30 cellular contexts compared by ENCODE assay signal in genomic region chr7:113878394-113878992, GRCh38. TPM values are rescaled to one million over a fixed set of nuclear protein-coding genes. Genes with fewer than 3 reads are reported as not detected.
"Had no signal": no experiment of that assay in that cellular context is flagged by ENCODE, and none has a peak within 500 bp of the region (broad histone marks: within the 10 kb centered on the region; RNA-seq: fewer than 3 reads in every experiment).

No MANE protein-coding gene starts in this region.

- H3K4me3 Mint-ChIP-seq: dendritic cell treated with granulocyte-macrophage colony-stimulating factor and Interleukin-4, amounts not matched to agents 40 ng/mL and 50 ng/mL, for 4 days; effector memory CD8-positive, alpha-beta T cell; endodermal cell; mesothelial cell of epicardium had no signal

- H3K9me3 Mint-ChIP-seq: dendritic cell treated with granulocyte-macrophage colony-stimulating factor and Interleukin-4, amounts not matched to agents 40 ng/mL and 50 ng/mL, for 4 days; endodermal cell; mesothelial cell of epicardium had no signal

- H3K27ac ChIP-seq: colonic mucosa, epithelial cell of prostate, esophagus squamous epithelium, heart right ventricle, left lung, lower lobe of right lung had no signal

- H3K36me3 Mint-ChIP-seq: mesothelial cell of epicardium had no signal

- H3K27me3 ChIP-seq: colonic mucosa, esophagus squamous epithelium, heart right ventricle, left lung had no signal

- H3K27ac Mint-ChIP-seq: dendritic cell treated with granulocyte-macrophage colony-stimulating factor and Interleukin-4, amounts not matched to agents 40 ng/mL and 50 ng/mL, for 4 days; effector memory CD8-positive, alpha-beta T cell; endodermal cell; mesothelial cell of epicardium had no signal

- H3K36me3 ChIP-seq: colonic mucosa, esophagus squamous epithelium, left lung, lower lobe of right lung had no signal

- H3K27me3 Mint-ChIP-seq: dendritic cell treated with granulocyte-macrophage colony-stimulating factor and Interleukin-4, amounts not matched to agents 40 ng/mL and 50 ng/mL, for 4 days; effector memory CD8-positive, alpha-beta T cell had no signal

- DNase-seq: colonic mucosa; cortex of kidney; effector CD8-positive, alpha-beta T cell; effector memory CD8-positive, alpha-beta T cell; endodermal cell; erythroblast; esophagus squamous epithelium; foreskin fibroblast; glutamatergic neuron; heart right ventricle; hippocampal formation; left cardiac atrium; left lung; left ventricle myocardium superior; lower lobe of right lung; mesenchymal stem cell had no signal

- H3K4me1 ChIP-seq: colonic mucosa, esophagus squamous epithelium, left lung, lower lobe of right lung had no signal

- ATAC-seq: effector memory CD8-positive, alpha-beta T cell; esophagus mucosa; heart right ventricle; left cardiac atrium; left lung; left ventricle myocardium superior; lower lobe of right lung had no signal

- H3K9me3 ChIP-seq: colonic mucosa, esophagus squamous epithelium, heart right ventricle, left lung, lower lobe of right lung had no signal

- H3K4me3 ChIP-seq: colonic mucosa, esophagus squamous epithelium, heart right ventricle, left lung, lower lobe of right lung had no signal

- H3K4me1 Mint-ChIP-seq: endodermal cell had no signal

RNA-seq across cellular contexts. Expression of gene PPP1R3A, which starts 40.3 kb away (rescaled TPM):
- total RNA-seq: colonic mucosa, dermis microvascular lymphatic vessel endothelial cell, endodermal cell, esophagus mucosa, esophagus squamous epithelium, frontal cortex, glomerular endothelial cell, kidney epithelial cell, lower leg skin, lung microvascular endothelial cell, mesenteric fat pad, mesothelial cell of epicardium, mononuclear cell, mucosa of gallbladder had no signal
- polyA plus RNA-seq: keratinocyte had no signal
